1 cellular context compared by ENCODE assay signal in the genomic region with DNA sequence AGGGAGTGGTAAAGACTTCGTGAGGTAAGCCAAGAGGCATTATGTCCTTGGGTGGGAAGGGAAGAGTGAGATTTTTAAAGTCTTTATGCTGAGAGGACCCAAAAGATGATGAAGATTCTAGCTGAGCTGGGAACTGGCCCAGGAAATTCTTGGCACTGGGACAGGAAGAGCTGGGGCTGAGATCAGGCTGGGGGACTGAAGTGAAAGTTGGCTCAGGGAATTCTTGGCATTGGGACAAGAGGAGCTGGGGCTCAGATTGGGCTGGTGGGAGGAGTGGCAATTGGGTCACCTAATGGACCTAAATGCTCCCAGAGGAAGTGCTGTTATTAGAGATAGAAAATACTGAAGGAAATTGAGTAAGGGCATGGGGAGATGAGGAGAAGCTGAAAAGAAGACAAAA.
TF ChIP-seq lines count a peak whose summit lies in the region.

No MANE protein-coding gene starts in this region.

TF ChIP-seq in WTC11, 78 proteins besides CTCF, POLR2A, EP300 and RAD21 (continued from another document):
- TF ChIP-seq ZNF425 (CRISPR knock-in tag; conservative IDR thresholded peaks at IDR 0.05): no peak
- no peak for TF ChIP-seq MYBL2 (CRISPR knock-in tag; IDR thresholded peaks at IDR 0.05)
- TF ChIP-seq, protein P1, sequence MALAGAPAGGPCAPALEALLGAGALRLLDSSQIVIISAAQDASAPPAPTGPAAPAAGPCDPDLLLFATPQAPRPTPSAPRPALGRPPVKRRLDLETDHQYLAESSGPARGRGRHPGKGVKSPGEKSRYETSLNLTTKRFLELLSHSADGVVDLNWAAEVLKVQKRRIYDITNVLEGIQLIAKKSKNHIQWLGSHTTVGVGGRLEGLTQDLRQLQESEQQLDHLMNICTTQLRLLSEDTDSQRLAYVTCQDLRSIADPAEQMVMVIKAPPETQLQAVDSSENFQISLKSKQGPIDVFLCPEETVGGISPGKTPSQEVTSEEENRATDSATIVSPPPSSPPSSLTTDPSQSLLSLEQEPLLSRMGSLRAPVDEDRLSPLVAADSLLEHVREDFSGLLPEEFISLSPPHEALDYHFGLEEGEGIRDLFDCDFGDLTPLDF (CRISPR knock-in tag; IDR thresholded peaks at IDR 0.05): no peak
